Comparison of ENCODE assay signal across 17 cellular contexts in the genomic region with DNA sequence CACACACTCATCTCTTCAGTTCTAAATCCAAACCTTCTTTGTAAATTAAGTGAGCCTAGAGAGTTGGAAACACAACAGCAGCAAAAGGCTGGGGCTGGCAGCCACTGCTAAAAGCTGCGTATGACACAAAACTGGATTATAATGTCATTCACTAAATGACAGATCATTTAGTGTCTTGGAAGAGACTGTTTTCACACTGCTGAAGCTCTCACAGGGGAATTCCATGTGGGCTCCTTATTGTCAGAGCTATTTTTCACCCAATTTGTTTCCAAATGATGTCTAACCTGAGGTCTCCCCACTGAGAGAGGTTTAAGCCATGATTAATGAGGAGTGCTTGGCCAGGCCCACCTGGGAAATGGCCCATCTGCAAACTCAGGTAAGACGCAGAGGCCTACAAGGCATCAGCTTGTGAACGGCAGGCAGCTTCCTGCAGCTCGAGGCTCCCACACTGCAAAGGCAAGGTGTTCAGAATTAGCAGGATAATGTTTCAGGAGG.
A peak's percentile ranks its signal among the peaks of the same experiment; 100 is the strongest.
DNase-seq lines count a peak whose midpoint lies in the region; ATAC-seq lines count a peak whose summit lies in the region.
"Had no signal": no experiment of that assay in that cellular context is flagged by ENCODE, and none has a peak within 500 bp of the region (broad histone marks: within the 10 kb centered on the region; RNA-seq: fewer than 3 reads in every experiment).

No MANE protein-coding gene starts in this region.

- no peaks in the 10 kb centered on the region for H3K27me3 Mint-ChIP-seq in activated T-cell treated with anti-CD3 and anti-CD28 coated beads, Interleukin-2, amount 50 U/mL, for 72 hours (ENCODE audit: low read depth)
- no peaks in the 10 kb centered on the region for H3K27me3 Mint-ChIP-seq in stimulated activated naive CD8-positive, alpha-beta T cell treated with anti-CD3 and anti-CD28 coated beads, Interleukin-15, amount 100 ng/mL, for 72 hours
- H3K27me3 Mint-ChIP-seq: CD8-positive, alpha-beta memory T cell; central memory CD8-positive, alpha-beta T cell had no signal

- H3K4me3 Mint-ChIP-seq in activated T-cell treated with anti-CD3 and anti-CD28 coated beads, Interleukin-2, amount 50 U/mL, for 72 hours: peak overlapping the region; percentile 34 to 35
- no peak overlapping the region for H3K4me3 Mint-ChIP-seq in stimulated activated naive CD8-positive, alpha-beta T cell treated with anti-CD3 and anti-CD28 coated beads, Interleukin-15, amount 100 ng/mL, for 72 hours
- H3K4me3 Mint-ChIP-seq: CD8-positive, alpha-beta memory T cell; central memory CD8-positive, alpha-beta T cell had no signal

- H3K27ac Mint-ChIP-seq in activated T-cell treated with anti-CD3 and anti-CD28 coated beads, Interleukin-2, amount 50 U/mL, for 72 hours: peak overlapping the region; percentile 62
- no peak overlapping the region for H3K27ac Mint-ChIP-seq in stimulated activated naive CD8-positive, alpha-beta T cell treated with anti-CD3 and anti-CD28 coated beads, Interleukin-15, amount 100 ng/mL, for 72 hours

- peak; percentile 95 to 97 for ATAC-seq in activated T-cell treated with anti-CD3 and anti-CD28 coated beads, Interleukin-2, amount 50 U/mL, for 72 hours (replicated peaks in 1 of 2)
- ATAC-seq in stimulated activated naive CD8-positive, alpha-beta T cell treated with anti-CD3 and anti-CD28 coated beads, Interleukin-15, amount 100 ng/mL, for 72 hours: peak; percentile 84
- ATAC-seq: sciatic nerve had no signal

- H3K36me3 Mint-ChIP-seq in activated T-cell treated with anti-CD3 and anti-CD28 coated beads, Interleukin-2, amount 50 U/mL, for 72 hours (ENCODE audit: insufficient read depth in 2 of 2): no peaks in the 10 kb centered on the region

- H3K9me3 Mint-ChIP-seq in activated T-cell treated with anti-CD3 and anti-CD28 coated beads, Interleukin-2, amount 50 U/mL, for 72 hours: no peaks in the 10 kb centered on the region
- H3K9me3 Mint-ChIP-seq in stimulated activated naive CD8-positive, alpha-beta T cell treated with anti-CD3 and anti-CD28 coated beads, Interleukin-15, amount 100 ng/mL, for 72 hours: no peaks in the 10 kb centered on the region
- H3K9me3 Mint-ChIP-seq: central memory CD8-positive, alpha-beta T cell had no signal

- DNase-seq in NCI-H748 (lab: John Stamatoyannopoulos, UW; ENCODE audit: unreplicated experiment) (peak; percentile 26), NCI-H748 treated with DMSO at 0.1 percent for 48 hours (lab: John Stamatoyannopoulos, UW) (no peak), DMS153 treated with DMSO at 0.1 percent for 48 hours (lab: John Stamatoyannopoulos, UW; ENCODE audit: unreplicated experiment) (no peak), OCI-M1 (lab: John Stamatoyannopoulos, UW) (no peak)
- peak; percentile 37 for DNase-seq in stimulated activated CD4-positive, alpha-beta T cell treated with anti-CD3 and anti-CD28 coated beads, Interleukin-1b, Interleukin-23, amount 100 ng/mL, for 48 hours
- no peak for DNase-seq in stimulated activated CD4-positive, alpha-beta T cell treated with anti-CD3 and anti-CD28 coated beads, Interleukin-2, amount 100 ng/mL, for 24 hours
- DNase-seq in activated T-cell treated with anti-CD3 and anti-CD28 coated beads, Interleukin-2, amount 50 U/mL, for 72 hours: peak; percentile 46 to 53
- DNase-seq in stimulated activated naive CD8-positive, alpha-beta T cell treated with anti-CD3 and anti-CD28 coated beads, Interleukin-15, amount 100 ng/mL, for 72 hours: no peak
- DNase-seq: amygdala; CD8-positive, alpha-beta memory T cell; effector CD8-positive, alpha-beta T cell; EL; GOT3; kidney; stimulated activated CD4-positive, alpha-beta T cell treated with anti-CD3 and anti-CD28 coated beads, Interleukin-2, amount 100 ng/mL, for 48 hours had no signal

- H3K4me1 Mint-ChIP-seq in activated T-cell treated with anti-CD3 and anti-CD28 coated beads, Interleukin-2, amount 50 U/mL, for 72 hours (ENCODE audit: low read depth): peaks cover 22% of the 10 kb centered on the region
- H3K4me1 Mint-ChIP-seq in stimulated activated naive CD8-positive, alpha-beta T cell treated with anti-CD3 and anti-CD28 coated beads, Interleukin-15, amount 100 ng/mL, for 72 hours: no peaks in the 10 kb centered on the region

Comparison
In these comparisons a context has a peak if more than half of its experiments do, and no peak if none do; other contexts are left out.
1. DNase-seq: peak in NCI-H748 (single experiment), stimulated activated CD4-positive, alpha-beta T cell treated with anti-CD3 and anti-CD28 coated beads, Interleukin-1b, Interleukin-23, amount 100 ng/mL, for 48 hours (single experiment) and activated T-cell treated with anti-CD3 and anti-CD28 coated beads, Interleukin-2, amount 50 U/mL, for 72 hours (2 of 2); none in NCI-H748 treated with DMSO at 0.1 percent for 48 hours (single experiment), stimulated activated CD4-positive, alpha-beta T cell treated with anti-CD3 and anti-CD28 coated beads, Interleukin-2, amount 100 ng/mL, for 24 hours (0 of 2), stimulated activated naive CD8-positive, alpha-beta T cell treated with anti-CD3 and anti-CD28 coated beads, Interleukin-15, amount 100 ng/mL, for 72 hours (0 of 2), DMS153 treated with DMSO at 0.1 percent for 48 hours (single experiment) and OCI-M1 (single experiment).
2. H3K4me3 Mint-ChIP-seq: peak in activated T-cell treated with anti-CD3 and anti-CD28 coated beads, Interleukin-2, amount 50 U/mL, for 72 hours (2 of 2); none in stimulated activated naive CD8-positive, alpha-beta T cell treated with anti-CD3 and anti-CD28 coated beads, Interleukin-15, amount 100 ng/mL, for 72 hours (0 of 2).